In the genomic region with DNA sequence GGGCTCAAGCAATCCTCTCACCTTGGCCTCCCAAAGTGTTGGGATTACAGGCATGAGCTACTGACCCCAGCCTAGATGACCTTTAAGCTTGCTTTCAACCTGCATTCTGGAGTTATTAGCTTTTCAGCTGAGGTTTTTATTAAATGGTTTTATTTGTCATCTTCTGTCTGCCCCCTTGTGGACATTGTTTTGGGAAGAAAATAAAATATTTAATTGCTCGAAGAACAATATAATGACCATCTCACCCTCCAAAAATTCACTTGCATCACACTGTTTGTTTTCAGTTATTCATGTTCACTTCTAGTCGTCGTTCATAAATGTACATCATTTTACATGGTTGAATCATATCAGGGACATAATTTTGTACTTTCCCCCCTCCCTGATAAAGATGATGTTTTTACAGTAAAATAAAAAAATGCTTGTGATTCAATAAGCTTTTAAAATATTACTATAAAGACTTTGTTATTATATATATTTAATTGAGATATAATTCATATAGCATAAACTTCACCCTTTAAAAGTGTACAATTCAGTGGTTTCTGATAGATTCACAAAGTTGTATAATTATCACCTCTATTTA, we compare ENCODE assay signal across 1 cellular context.
TF ChIP-seq lines count a peak whose summit lies in the region.

No MANE protein-coding gene starts in this region.

TF ChIP-seq in endothelial cell of umbilical vein, 7 proteins besides CTCF, POLR2A, EP300 and RAD21:
- TF ChIP-seq GATA2 (IDR thresholded peaks at IDR 0.05; ENCODE audit: insufficient read depth, insufficient read length, low read depth, low read length) (no peak), FOS (IDR thresholded peaks at IDR 0.05; ENCODE audit: borderline replicate concordance, insufficient read depth, low read length) (no peak), EZH2 (IDR thresholded peaks at IDR 0.05; ENCODE audit: borderline replicate concordance, low read depth, low read length, severe bottlenecking) (no peak), POLR2AphosphoS5 (IDR thresholded peaks at IDR 0.05; ENCODE audit: insufficient read depth, low read depth, low read length) (no peak), JUN (IDR thresholded peaks at IDR 0.05; ENCODE audit: borderline replicate concordance, insufficient read depth, insufficient read length, low read depth) (no peak), MYC (IDR thresholded peaks at IDR 0.05; ENCODE audit: low read depth, low read length) (no peak)
- TF ChIP-seq, protein P1, sequence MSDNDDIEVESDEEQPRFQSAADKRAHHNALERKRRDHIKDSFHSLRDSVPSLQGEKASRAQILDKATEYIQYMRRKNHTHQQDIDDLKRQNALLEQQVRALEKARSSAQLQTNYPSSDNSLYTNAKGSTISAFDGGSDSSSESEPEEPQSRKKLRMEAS (IDR thresholded peaks at IDR 0.05; ENCODE audit: insufficient read depth, insufficient read length) = no peak
TF ChIP-seq in endothelial cell of umbilical vein: peak in this region for 0.
